8 cellular contexts compared by ENCODE assay signal in genomic region chr13:101289764-101290163, GRCh38.
A peak's percentile ranks its signal among the peaks of the same experiment; 100 is the strongest.
DNase-seq lines count a peak whose midpoint lies in the region; ATAC-seq and TF ChIP-seq lines count a peak whose summit lies in the region.

No MANE protein-coding gene starts in this region.

- DNase-seq in DMS 273 (lab: John Stamatoyannopoulos, UW; ENCODE audit: unreplicated experiment) (peak; percentile 33), NAMALWA (ENCODE audit: low spot score) (peak; percentile 47), SW 1271 (lab: John Stamatoyannopoulos, UW) (peak; percentile 31 to 75), iPS-NIHi11 (ENCODE audit: low spot score) (peak; percentile 65), cerebellar nuclear complex (lab: John Stamatoyannopoulos, UW) (no peak), ovary (no peak), GM20000 (ENCODE audit: low spot score) (no peak)

- no peaks in the 10 kb centered on the region for H3K36me3 ChIP-seq in ovary

- H3K4me3 ChIP-seq in ovary, result no peak overlapping the region

- no peak for ATAC-seq in HG02678 (IDR thresholded peaks at IDR 0.05; ENCODE audit: unreplicated experiment)

- no peaks in the 10 kb centered on the region for H3K9me3 ChIP-seq in ovary

- H3K27ac ChIP-seq in ovary, result no peak overlapping the region

- TF ChIP-seq POLR2A in ovary (IDR thresholded peaks at IDR 0.05), result no peak

- no peak for TF ChIP-seq EP300 in ovary (IDR thresholded peaks at IDR 0.05)

- TF ChIP-seq CTCF in ovary (IDR thresholded peaks at IDR 0.05), result no peak
- TF ChIP-seq CTCF in GM20000 (IDR thresholded peaks at IDR 0.05; ENCODE audit: extremely low read depth, missing control alignments), result no peak

- 33 to 39% (median 36%) methylated on average over 5 of the region's 5 CpGs for WGBS in ovary, 3 donors

- intact Hi-C loops in ovary (cut with DNase I), result no loop called here

- H3K27me3 ChIP-seq in ovary, result no peaks in the 10 kb centered on the region

- no peaks in the 10 kb centered on the region for H3K4me1 ChIP-seq in ovary (ENCODE audit: insufficient read depth)

Comparison
In these comparisons a context has a peak if more than half of its experiments do, and no peak if none do; other contexts are left out.
1. DNase-seq: peak in DMS 273 (single experiment), NAMALWA (single experiment), SW 1271 (2 of 2) and iPS-NIHi11 (single experiment); none in cerebellar nuclear complex (0 of 2), ovary (0 of 5) and GM20000 (single experiment).